24 cellular contexts compared by ENCODE assay signal in the genomic region with DNA sequence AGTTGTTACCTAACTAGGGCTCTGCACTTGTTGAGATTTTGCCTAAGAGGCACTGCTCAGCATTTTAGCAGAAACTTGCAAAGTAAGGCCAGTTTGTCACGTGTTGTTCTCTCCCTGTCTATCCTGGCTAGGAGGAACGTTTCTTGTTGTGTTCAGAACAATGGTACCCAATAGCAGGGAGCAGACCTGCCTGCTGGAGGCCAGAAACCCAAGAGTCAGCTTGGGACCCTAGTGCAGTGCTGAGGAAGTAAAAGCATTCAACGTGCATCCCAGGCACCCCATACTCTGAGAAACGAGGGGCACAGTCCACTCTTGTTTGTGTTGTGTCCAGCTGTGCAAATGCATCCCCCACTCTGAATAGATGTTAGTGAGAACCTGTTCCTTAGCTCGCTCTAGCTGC. TPM values are rescaled to one million over a fixed set of nuclear protein-coding genes. Genes with fewer than 3 reads are reported as not detected.
DNase-seq lines count a peak whose midpoint lies in the region; ATAC-seq, FAIRE-seq and TF ChIP-seq lines count a peak whose summit lies in the region.
"Had no signal": no experiment of that assay in that cellular context is flagged by ENCODE, and none has a peak within 500 bp of the region (broad histone marks: within the 10 kb centered on the region; RNA-seq: fewer than 3 reads in every experiment).

No MANE protein-coding gene starts in this region.

- DNase-seq in DMS79 (lab: John Stamatoyannopoulos, UW): peak; percentile 40
- DNase-seq in Karpas-422: no peak
- DNase-seq in bronchial epithelial cell (ENCODE audit: low read depth): no peak
- DNase-seq in nephron progenitor cell: no peak
- no peak for DNase-seq in HFFc6
- no peak for DNase-seq in activated naive CD8-positive, alpha-beta T cell treated with anti-CD3 and anti-CD28 coated beads, Interleukin-2, amount 50 U/mL, for 24 hours
- DNase-seq in EL: no peak
- DNase-seq: Caco-2; CD4-positive, CD25-positive, alpha-beta regulatory T cell; CD8-positive, alpha-beta T cell; DMS153; DND-41; GDM1; H7 had no signal

- H3K27ac ChIP-seq in Karpas-422 (ENCODE audit: low read length): no peak overlapping the region
- H3K27ac ChIP-seq: 22Rv1, BLaER1, C4-2B had no signal

- H3K4me3 ChIP-seq in Karpas-422 (ENCODE audit: low read length) (no peak overlapping the region), bronchial epithelial cell (ENCODE audit: low read depth, low read length) (no peak overlapping the region)
- H3K4me3 ChIP-seq: BLaER1, GM12878 had no signal

- peak overlapping the region; percentile 59; the same call in 1 of the 2 replicates for H2AFZ ChIP-seq in Karpas-422 (ENCODE audit: low read length)

- peaks cover 20% of the 10 kb centered on the region for H3K4me1 ChIP-seq in Karpas-422 (ENCODE audit: low read length)
- H3K4me1 ChIP-seq: Caco-2 had no signal

- H3K36me3 ChIP-seq in Karpas-422 (ENCODE audit: insufficient read depth, low read length) (no peaks in the 10 kb centered on the region), bronchial epithelial cell (ENCODE audit: control insufficient read depth, insufficient read depth, low read length) (no peaks in the 10 kb centered on the region)

- ATAC-seq in stimulated activated memory B cell treated with anti-CD40 and anti-IgM and Interleukin-4, amounts not matched to agents 10 μg/mL and 1 μg/mL and 100 μg/mL, for 72 hours: no peak
- ATAC-seq in activated naive CD8-positive, alpha-beta T cell treated with anti-CD3 and anti-CD28 coated beads, Interleukin-2, amount 50 U/mL, for 24 hours: no peak
- ATAC-seq: CD8-positive, alpha-beta T cell; GM12878; HCT116 had no signal

- H3K27me3 ChIP-seq in Karpas-422 (ENCODE audit: low read length): no peaks in the 10 kb centered on the region
- no peaks in the 10 kb centered on the region for H3K27me3 ChIP-seq in bronchial epithelial cell (ENCODE audit: control insufficient read depth, insufficient read depth, low read length)
- H3K27me3 ChIP-seq: BLaER1 had no signal

- no peaks in the 10 kb centered on the region for H3K9me3 ChIP-seq in Karpas-422 (ENCODE audit: low read length)
- H3K9me3 ChIP-seq: Caco-2 had no signal

- H3K9me2 ChIP-seq in Karpas-422 (replicated peaks; ENCODE audit: insufficient read depth, low read length): no peaks in the 10 kb centered on the region

- peak overlapping the region; percentile 69 for H3K27ac Mint-ChIP-seq in nephron progenitor cell
- H3K27ac Mint-ChIP-seq in stimulated activated memory B cell treated with anti-CD40 and anti-IgM and Interleukin-4, amounts not matched to agents 10 μg/mL and 1 μg/mL and 100 μg/mL, for 72 hours: no peak overlapping the region
- H3K27ac Mint-ChIP-seq in HFFc6: no peak overlapping the region
- no peak overlapping the region for H3K27ac Mint-ChIP-seq in activated naive CD8-positive, alpha-beta T cell treated with anti-CD3 and anti-CD28 coated beads, Interleukin-2, amount 50 U/mL, for 24 hours
- H3K27ac Mint-ChIP-seq: B cell; CD4-positive, CD25-positive, alpha-beta regulatory T cell; CD8-positive, alpha-beta T cell had no signal

- H3K36me3 Mint-ChIP-seq in nephron progenitor cell (ENCODE audit: low read depth) (peaks cover 37% of the 10 kb centered on the region), HFFc6 (ENCODE audit: low read depth) (no peaks in the 10 kb centered on the region; the same call in 1 of the 2 replicates)
- no peaks in the 10 kb centered on the region for H3K36me3 Mint-ChIP-seq in stimulated activated memory B cell treated with anti-CD40 and anti-IgM and Interleukin-4, amounts not matched to agents 10 μg/mL and 1 μg/mL and 100 μg/mL, for 72 hours
- no peaks in the 10 kb centered on the region for H3K36me3 Mint-ChIP-seq in activated naive CD8-positive, alpha-beta T cell treated with anti-CD3 and anti-CD28 coated beads, Interleukin-2, amount 50 U/mL, for 24 hours (ENCODE audit: low read depth)
- H3K36me3 Mint-ChIP-seq: CD4-positive, CD25-positive, alpha-beta regulatory T cell; CD8-positive, alpha-beta T cell had no signal

- H3K9ac ChIP-seq in Karpas-422 (ENCODE audit: low read length): no peak overlapping the region
- H3K9ac ChIP-seq: BLaER1 had no signal

- H4K20me1 ChIP-seq in Karpas-422 (ENCODE audit: insufficient read depth, low read depth, low read length): no peaks in the 10 kb centered on the region
- H4K20me1 ChIP-seq: BLaER1 had no signal

- peaks cover 29% of the 10 kb centered on the region for H3K4me1 Mint-ChIP-seq in nephron progenitor cell
- no peaks in the 10 kb centered on the region for H3K4me1 Mint-ChIP-seq in stimulated activated memory B cell treated with anti-CD40 and anti-IgM and Interleukin-4, amounts not matched to agents 10 μg/mL and 1 μg/mL and 100 μg/mL, for 72 hours
- H3K4me1 Mint-ChIP-seq in HFFc6 (ENCODE audit: low read depth): peaks cover 6% of the 10 kb centered on the region; the same call in 1 of the 2 replicates
- no peaks in the 10 kb centered on the region for H3K4me1 Mint-ChIP-seq in activated naive CD8-positive, alpha-beta T cell treated with anti-CD3 and anti-CD28 coated beads, Interleukin-2, amount 50 U/mL, for 24 hours
- H3K4me1 Mint-ChIP-seq: B cell; CD4-positive, CD25-positive, alpha-beta regulatory T cell had no signal

- FAIRE-seq in bronchial epithelial cell (lab: Jason Lieb, UNC): peak; percentile 81
- FAIRE-seq: A204.1, GM12878, GM19239, H1 had no signal

- no peak overlapping the region for H3K4me3 Mint-ChIP-seq in nephron progenitor cell
- no peak overlapping the region for H3K4me3 Mint-ChIP-seq in stimulated activated memory B cell treated with anti-CD40 and anti-IgM and Interleukin-4, amounts not matched to agents 10 μg/mL and 1 μg/mL and 100 μg/mL, for 72 hours
- no peak overlapping the region for H3K4me3 Mint-ChIP-seq in HFFc6
- no peak overlapping the region for H3K4me3 Mint-ChIP-seq in activated naive CD8-positive, alpha-beta T cell treated with anti-CD3 and anti-CD28 coated beads, Interleukin-2, amount 50 U/mL, for 24 hours
- H3K4me3 Mint-ChIP-seq: B cell; CD4-positive, CD25-positive, alpha-beta regulatory T cell; CD8-positive, alpha-beta T cell had no signal

- TF ChIP-seq CTCF in bronchial epithelial cell (IDR thresholded peaks at IDR 0.05; ENCODE audit: insufficient read depth, low read length, severe bottlenecking) (no peak), nephron progenitor cell (IDR thresholded peaks at IDR 0.05) (no peak), HFFc6 (IDR thresholded peaks at IDR 0.05) (no peak)

- peaks cover 11% of the 10 kb centered on the region for H3K27me3 Mint-ChIP-seq in nephron progenitor cell (ENCODE audit: low read depth, poor library complexity)
- no peaks in the 10 kb centered on the region for H3K27me3 Mint-ChIP-seq in stimulated activated memory B cell treated with anti-CD40 and anti-IgM and Interleukin-4, amounts not matched to agents 10 μg/mL and 1 μg/mL and 100 μg/mL, for 72 hours
- no peaks in the 10 kb centered on the region for H3K27me3 Mint-ChIP-seq in HFFc6 (ENCODE audit: insufficient read depth)
- H3K27me3 Mint-ChIP-seq in activated naive CD8-positive, alpha-beta T cell treated with anti-CD3 and anti-CD28 coated beads, Interleukin-2, amount 50 U/mL, for 24 hours: no peaks in the 10 kb centered on the region
- H3K27me3 Mint-ChIP-seq: B cell; CD4-positive, CD25-positive, alpha-beta regulatory T cell had no signal

- peaks cover 19% of the 10 kb centered on the region for H3K9me3 Mint-ChIP-seq in nephron progenitor cell
- H3K9me3 Mint-ChIP-seq in stimulated activated memory B cell treated with anti-CD40 and anti-IgM and Interleukin-4, amounts not matched to agents 10 μg/mL and 1 μg/mL and 100 μg/mL, for 72 hours: no peaks in the 10 kb centered on the region
- no peaks in the 10 kb centered on the region for H3K9me3 Mint-ChIP-seq in HFFc6
- H3K9me3 Mint-ChIP-seq in activated naive CD8-positive, alpha-beta T cell treated with anti-CD3 and anti-CD28 coated beads, Interleukin-2, amount 50 U/mL, for 24 hours: no peaks in the 10 kb centered on the region
- H3K9me3 Mint-ChIP-seq: CD4-positive, CD25-positive, alpha-beta regulatory T cell; CD8-positive, alpha-beta T cell had no signal

- H3K4me2 ChIP-seq in Karpas-422 (ENCODE audit: low read depth, low read length, poor library complexity, severe bottlenecking): no peak overlapping the region
- H3K4me2 ChIP-seq: BLaER1 had no signal

- H3K79me2 ChIP-seq in Karpas-422 (ENCODE audit: low read length): no peaks in the 10 kb centered on the region

RNA-seq across cellular contexts. Expression of a gene that starts 42.4 kb away (rescaled TPM):
- total RNA-seq in Karpas-422 (2014; rRNA removed; shearing (Covaris generic); ENCODE audit: low replicate concordance): not detected in 2 replicates
- total RNA-seq in bronchial epithelial cell: 0.13 TPM in 1 of 2 replicates, not detected in the other
- 10 to 100 TPM; 13.9 to 18.5 (median 16.9) TPM for total RNA-seq in HFFc6 (2021; fragmentation: NEBNext Ultra II Directional; extraction: Animal tissue kit (Norgen Biotek cat#: 25700))
- total RNA-seq: B cell; CD4-positive, CD25-positive, alpha-beta regulatory T cell; CD8-positive, alpha-beta T cell; GM12878 had no signal

Comparison
In these comparisons a context has a peak if more than half of its experiments do, and no peak if none do; other contexts are left out.
1. RNA of a gene that starts 42.4 kb away (total RNA-seq): 13.9 to 18.5 TPM in HFFc6; not detected in Karpas-422 and 0.13 TPM in bronchial epithelial cell; every median in the first group is over 10 times any median in the second.